In the genomic region with DNA sequence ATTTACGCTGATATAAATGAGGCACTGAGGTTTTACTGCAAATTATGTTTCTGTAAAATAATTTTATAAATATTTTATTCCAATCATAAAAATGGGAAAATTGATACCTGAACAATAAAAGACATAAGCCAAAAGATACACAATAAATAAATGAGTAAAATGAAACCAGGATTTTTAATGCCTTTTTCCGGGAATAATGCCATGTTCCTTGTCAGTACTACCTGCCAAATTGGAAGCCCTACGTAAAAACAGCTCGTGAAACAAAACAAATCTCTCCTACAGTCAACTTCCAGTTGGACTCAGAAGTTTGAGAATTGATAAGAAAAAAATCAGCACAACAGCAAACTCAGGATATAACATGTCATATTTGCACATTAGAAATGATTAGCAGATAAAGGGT, we compare ENCODE assay signal across 1 cellular context.
TF ChIP-seq lines count a peak whose summit lies in the region.

No MANE protein-coding gene starts in this region.

TF ChIP-seq in GM23338, 12 proteins besides CTCF, POLR2A, EP300 and RAD21 (continued from another document):
- TF ChIP-seq, protein P1, sequence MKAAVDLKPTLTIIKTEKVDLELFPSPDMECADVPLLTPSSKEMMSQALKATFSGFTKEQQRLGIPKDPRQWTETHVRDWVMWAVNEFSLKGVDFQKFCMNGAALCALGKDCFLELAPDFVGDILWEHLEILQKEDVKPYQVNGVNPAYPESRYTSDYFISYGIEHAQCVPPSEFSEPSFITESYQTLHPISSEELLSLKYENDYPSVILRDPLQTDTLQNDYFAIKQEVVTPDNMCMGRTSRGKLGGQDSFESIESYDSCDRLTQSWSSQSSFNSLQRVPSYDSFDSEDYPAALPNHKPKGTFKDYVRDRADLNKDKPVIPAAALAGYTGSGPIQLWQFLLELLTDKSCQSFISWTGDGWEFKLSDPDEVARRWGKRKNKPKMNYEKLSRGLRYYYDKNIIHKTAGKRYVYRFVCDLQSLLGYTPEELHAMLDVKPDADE (IDR thresholded peaks at IDR 0.05) = no peak
- TF ChIP-seq EZH2 (IDR thresholded peaks at IDR 0.05; ENCODE audit: low read depth, unreplicated experiment) (no peak), CREB1 (CRISPR knock-in tag; IDR thresholded peaks at IDR 0.05; ENCODE audit: low read depth) (no peak)
- TF ChIP-seq, protein P2, sequence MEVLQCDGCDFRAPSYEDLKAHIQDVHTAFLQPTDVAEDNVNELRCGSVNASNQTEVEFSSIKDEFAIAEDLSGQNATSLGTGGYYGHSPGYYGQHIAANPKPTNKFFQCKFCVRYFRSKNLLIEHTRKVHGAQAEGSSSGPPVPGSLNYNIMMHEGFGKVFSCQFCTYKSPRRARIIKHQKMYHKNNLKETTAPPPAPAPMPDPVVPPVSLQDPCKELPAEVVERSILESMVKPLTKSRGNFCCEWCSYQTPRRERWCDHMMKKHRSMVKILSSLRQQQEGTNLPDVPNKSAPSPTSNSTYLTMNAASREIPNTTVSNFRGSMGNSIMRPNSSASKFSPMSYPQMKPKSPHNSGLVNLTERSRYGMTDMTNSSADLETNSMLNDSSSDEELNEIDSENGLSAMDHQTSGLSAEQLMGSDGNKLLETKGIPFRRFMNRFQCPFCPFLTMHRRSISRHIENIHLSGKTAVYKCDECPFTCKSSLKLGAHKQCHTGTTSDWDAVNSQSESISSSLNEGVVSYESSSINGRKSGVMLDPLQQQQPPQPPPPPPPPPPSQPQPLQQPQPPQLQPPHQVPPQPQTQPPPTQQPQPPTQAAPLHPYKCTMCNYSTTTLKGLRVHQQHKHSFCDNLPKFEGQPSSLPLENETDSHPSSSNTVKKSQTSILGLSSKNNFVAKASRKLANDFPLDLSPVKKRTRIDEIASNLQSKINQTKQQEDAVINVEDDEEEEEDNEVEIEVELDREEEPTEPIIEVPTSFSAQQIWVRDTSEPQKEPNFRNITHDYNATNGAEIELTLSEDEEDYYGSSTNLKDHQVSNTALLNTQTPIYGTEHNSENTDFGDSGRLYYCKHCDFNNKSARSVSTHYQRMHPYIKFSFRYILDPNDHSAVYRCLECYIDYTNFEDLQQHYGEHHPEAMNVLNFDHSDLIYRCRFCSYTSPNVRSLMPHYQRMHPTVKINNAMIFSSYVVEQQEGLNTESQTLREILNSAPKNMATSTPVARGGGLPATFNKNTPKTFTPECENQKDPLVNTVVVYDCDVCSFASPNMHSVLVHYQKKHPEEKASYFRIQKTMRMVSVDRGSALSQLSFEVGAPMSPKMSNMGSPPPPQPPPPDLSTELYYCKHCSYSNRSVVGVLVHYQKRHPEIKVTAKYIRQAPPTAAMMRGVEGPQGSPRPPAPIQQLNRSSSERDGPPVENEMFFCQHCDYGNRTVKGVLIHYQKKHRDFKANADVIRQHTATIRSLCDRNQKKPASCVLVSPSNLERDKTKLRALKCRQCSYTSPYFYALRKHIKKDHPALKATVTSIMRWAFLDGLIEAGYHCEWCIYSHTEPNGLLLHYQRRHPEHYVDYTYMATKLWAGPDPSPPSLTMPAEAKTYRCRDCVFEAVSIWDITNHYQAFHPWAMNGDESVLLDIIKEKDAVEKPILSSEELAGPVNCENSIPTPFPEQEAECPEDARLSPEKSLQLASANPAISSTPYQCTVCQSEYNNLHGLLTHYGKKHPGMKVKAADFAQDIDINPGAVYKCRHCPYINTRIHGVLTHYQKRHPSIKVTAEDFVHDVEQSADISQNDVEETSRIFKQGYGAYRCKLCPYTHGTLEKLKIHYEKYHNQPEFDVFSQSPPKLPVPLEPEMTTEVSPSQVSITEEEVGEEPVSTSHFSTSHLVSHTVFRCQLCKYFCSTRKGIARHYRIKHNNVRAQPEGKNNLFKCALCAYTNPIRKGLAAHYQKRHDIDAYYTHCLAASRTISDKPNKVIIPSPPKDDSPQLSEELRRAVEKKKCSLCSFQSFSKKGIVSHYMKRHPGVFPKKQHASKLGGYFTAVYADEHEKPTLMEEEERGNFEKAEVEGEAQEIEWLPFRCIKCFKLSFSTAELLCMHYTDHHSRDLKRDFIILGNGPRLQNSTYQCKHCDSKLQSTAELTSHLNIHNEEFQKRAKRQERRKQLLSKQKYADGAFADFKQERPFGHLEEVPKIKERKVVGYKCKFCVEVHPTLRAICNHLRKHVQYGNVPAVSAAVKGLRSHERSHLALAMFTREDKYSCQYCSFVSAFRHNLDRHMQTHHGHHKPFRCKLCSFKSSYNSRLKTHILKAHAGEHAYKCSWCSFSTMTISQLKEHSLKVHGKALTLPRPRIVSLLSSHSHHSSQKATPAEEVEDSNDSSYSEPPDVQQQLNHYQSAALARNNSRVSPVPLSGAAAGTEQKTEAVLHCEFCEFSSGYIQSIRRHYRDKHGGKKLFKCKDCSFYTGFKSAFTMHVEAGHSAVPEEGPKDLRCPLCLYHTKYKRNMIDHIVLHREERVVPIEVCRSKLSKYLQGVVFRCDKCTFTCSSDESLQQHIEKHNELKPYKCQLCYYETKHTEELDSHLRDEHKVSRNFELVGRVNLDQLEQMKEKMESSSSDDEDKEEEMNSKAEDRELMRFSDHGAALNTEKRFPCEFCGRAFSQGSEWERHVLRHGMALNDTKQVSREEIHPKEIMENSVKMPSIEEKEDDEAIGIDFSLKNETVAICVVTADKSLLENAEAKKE (CRISPR knock-in tag; IDR thresholded peaks at IDR 0.05) = no peak
